ENCODE assay signal across 20 cellular contexts in genomic region chr18:78238404-78239089, GRCh38.
DNase-seq lines count a peak whose midpoint lies in the region; ATAC-seq and TF ChIP-seq lines count a peak whose summit lies in the region.
"Had no signal": no experiment of that assay in that cellular context is flagged by ENCODE, and none has a peak within 500 bp of the region (broad histone marks: within the 10 kb centered on the region; RNA-seq: fewer than 3 reads in every experiment).

No MANE protein-coding gene starts in this region.

- DNase-seq in stimulated activated CD4-positive, alpha-beta T cell treated with anti-CD3 and anti-CD28 coated beads, Interleukin-15, amount 100 ng/mL, for 24 hours, result peak; percentile 3
- no peak for DNase-seq in stimulated activated CD4-positive, alpha-beta T cell treated with anti-CD3 and anti-CD28 coated beads, Interleukin-4, amount 100 ng/mL, for 4 hours
- DNase-seq in WERI-Rb-1 (no peak), left kidney (ENCODE audit: low read depth, low spot score) (peak; percentile 19), upper lobe of right lung (no peak), MV-4-11 (lab: John Stamatoyannopoulos, UW) (no peak), HuH-7.5 (ENCODE audit: low spot score) (no peak), HUDEP-2 (lab: John Stamatoyannopoulos, UW; ENCODE audit: unreplicated experiment in 76 of 76) (no peak)
- DNase-seq: activated CD4-positive, alpha-beta T cell treated with anti-CD3 and anti-CD28 coated beads for 4 hours; activated naive CD4-positive, alpha-beta T cell treated with Interleukin-2 at 50 U/mL for 16 hours; CD4-positive, alpha-beta memory T cell; KG1; left colon; NCI-H1048; NCI-H2171 treated with DMSO at 0.1 percent for 48 hours; NCI-H774; right lobe of liver had no signal

- no peak for TF ChIP-seq CTCF in WERI-Rb-1 (IDR thresholded peaks at IDR 0.05; ENCODE audit: low read depth, low read length)
- TF ChIP-seq CTCF in upper lobe of right lung (IDR thresholded peaks at IDR 0.05), result no peak

- peaks cover 7% of the 10 kb centered on the region for H3K4me1 ChIP-seq in upper lobe of right lung
- H3K4me1 ChIP-seq: right lobe of liver had no signal

- H3K9me3 ChIP-seq in WERI-Rb-1 (ENCODE audit: severe bottlenecking), result no peaks in the 10 kb centered on the region
- H3K9me3 ChIP-seq in upper lobe of right lung, result no peaks in the 10 kb centered on the region
- H3K9me3 ChIP-seq: right lobe of liver, vagina had no signal

- H3K4me3 ChIP-seq in WERI-Rb-1 (ENCODE audit: low read depth, low read length) (no peak overlapping the region), upper lobe of right lung (no peak overlapping the region)
- H3K4me3 ChIP-seq: coronary artery, right lobe of liver, vagina had no signal

- no peaks in the 10 kb centered on the region for H3K27me3 ChIP-seq in WERI-Rb-1 (ENCODE audit: insufficient read depth, low read depth, severe bottlenecking)
- no peaks in the 10 kb centered on the region for H3K27me3 ChIP-seq in upper lobe of right lung
- H3K27me3 ChIP-seq: right lobe of liver, vagina had no signal

- H3K27ac ChIP-seq in WERI-Rb-1 (peak overlapping the region; percentile 96), upper lobe of right lung (no peak overlapping the region)
- H3K27ac ChIP-seq: coronary artery, right lobe of liver, vagina had no signal

- intact Hi-C loops in upper lobe of right lung (cut with DNase I), result no loop called here

- peak; percentile 56 for ATAC-seq in upper lobe of right lung
- ATAC-seq: left colon, SK-N-SH treated with all-trans-retinoic acid at 6 μM for 48 hours had no signal

- H3K36me3 ChIP-seq in WERI-Rb-1, result no peaks in the 10 kb centered on the region
- H3K36me3 ChIP-seq in upper lobe of right lung, result no peaks in the 10 kb centered on the region
- H3K36me3 ChIP-seq: right lobe of liver, vagina had no signal

Comparison
In these comparisons a context has a peak if more than half of its experiments do, and no peak if none do; other contexts are left out.
1. DNase-seq: peak in stimulated activated CD4-positive, alpha-beta T cell treated with anti-CD3 and anti-CD28 coated beads, Interleukin-15, amount 100 ng/mL, for 24 hours (single experiment) and left kidney (single experiment); none in stimulated activated CD4-positive, alpha-beta T cell treated with anti-CD3 and anti-CD28 coated beads, Interleukin-4, amount 100 ng/mL, for 4 hours (0 of 2), WERI-Rb-1 (single experiment), upper lobe of right lung (single experiment), MV-4-11 (single experiment), HuH-7.5 (single experiment) and HUDEP-2 (0 of 76).